In genomic region chr9:2158729-2159128, GRCh38 we compare ENCODE assay signal across 9 cellular contexts.
DNase-seq lines count a peak whose midpoint lies in the region; ATAC-seq, FAIRE-seq and TF ChIP-seq lines count a peak whose summit lies in the region.
"Had no signal": no experiment of that assay in that cellular context is flagged by ENCODE, and none has a peak within 500 bp of the region (broad histone marks: within the 10 kb centered on the region; RNA-seq: fewer than 3 reads in every experiment).

No MANE protein-coding gene starts in this region.

- H3K27me3 ChIP-seq in keratinocyte (ENCODE audit: control insufficient read depth, extremely low read depth, insufficient read depth, low read length) (no peaks in the 10 kb centered on the region), subcutaneous abdominal adipose tissue (ENCODE audit: control insufficient read depth in 5 of 5, insufficient read depth in 4 of 5, low read length in 5 of 5) (no peaks in the 10 kb centered on the region)

- no peak for ATAC-seq in activated naive CD4-positive, alpha-beta T cell treated with anti-CD3 and anti-CD28 coated beads, Interleukin-2, amount 50 U/mL, for 72 hours

- H3K36me3 ChIP-seq in keratinocyte (ENCODE audit: control insufficient read depth in 2 of 2, extremely low read depth in 1 of 2, insufficient read depth in 2 of 2, low read length in 2 of 2), result peaks cover 0 to 1% of the 10 kb centered on the region in 2 experiments
- H3K36me3 ChIP-seq in subcutaneous abdominal adipose tissue (ENCODE audit: control insufficient read depth in 5 of 5, insufficient read depth in 5 of 5, low read length in 5 of 5), result peaks cover 3 to 17% (median 6%) of the 10 kb centered on the region in 5 donors

- H3K9me1 ChIP-seq in keratinocyte (ENCODE audit: control insufficient read depth, extremely low read depth, insufficient read depth, low read length), result no peaks in the 10 kb centered on the region

- H3K9ac ChIP-seq in keratinocyte (ENCODE audit: control insufficient read depth, extremely low read depth, insufficient read depth, low read length), result peak overlapping the region; percentile 82
- H3K9ac ChIP-seq in subcutaneous abdominal adipose tissue (ENCODE audit: low read length in 5 of 5), result peak overlapping the region; percentile 62 to 76 (median 74)

- peak; percentile 34 for FAIRE-seq in keratinocyte (lab: Jason Lieb, UNC)

- peaks cover 22% of the 10 kb centered on the region for H3K79me2 ChIP-seq in keratinocyte (ENCODE audit: control insufficient read depth, insufficient read depth, low read length)

- H3K4me1 ChIP-seq in keratinocyte (ENCODE audit: control insufficient read depth, extremely low read depth, insufficient read depth, low read length), result peaks cover 32% of the 10 kb centered on the region
- peaks cover 0 to 42% (median 34%) of the 10 kb centered on the region in 5 donors for H3K4me1 ChIP-seq in subcutaneous abdominal adipose tissue (ENCODE audit: control insufficient read depth in 5 of 5, insufficient read depth in 5 of 5, low read length in 5 of 5)

- DNase-seq in DMS53 (lab: John Stamatoyannopoulos, UW) (peak; percentile 0), DMS53 treated with DMSO at 0.1 percent for 48 hours (lab: John Stamatoyannopoulos, UW; ENCODE audit: unreplicated experiment) (no peak), keratinocyte (ENCODE audit: low read depth, low spot score) (no peak), NCI-H524 (lab: John Stamatoyannopoulos, UW) (no peak), OCI-M2 (lab: John Stamatoyannopoulos, UW; ENCODE audit: unreplicated experiment) (no peak), NCI-H82 treated with DMSO at 0.1 percent for 48 hours (lab: John Stamatoyannopoulos, UW; ENCODE audit: unreplicated experiment) (no peak)
- DNase-seq in activated naive CD4-positive, alpha-beta T cell treated with anti-CD3 and anti-CD28 coated beads, Interleukin-2, amount 50 U/mL, for 72 hours (ENCODE audit: low spot score in 2 of 2), result no peak

- H3K9me3 Mint-ChIP-seq in activated naive CD4-positive, alpha-beta T cell treated with anti-CD3 and anti-CD28 coated beads, Interleukin-2, amount 50 U/mL, for 72 hours, result no peaks in the 10 kb centered on the region

- no peaks in the 10 kb centered on the region for H4K20me1 ChIP-seq in keratinocyte (ENCODE audit: control insufficient read depth, extremely low read depth, insufficient read depth, low read length)

- no peaks in the 10 kb centered on the region for H3K9me3 ChIP-seq in keratinocyte (ENCODE audit: control insufficient read depth, low read depth, low read length)
- H3K9me3 ChIP-seq in subcutaneous abdominal adipose tissue (ENCODE audit: control insufficient read depth in 5 of 5, low read length in 5 of 5), result no peaks in the 10 kb centered on the region

- H3K4me3 ChIP-seq in keratinocyte (ENCODE audit: control insufficient read depth in 2 of 3, extremely low read depth in 1 of 3, insufficient read depth in 2 of 3, low read depth in 1 of 3, low read length in 3 of 3), result peak overlapping the region; percentile 32 to 86 (median 82)
- peak overlapping the region; percentile 58 to 88 (median 72) for H3K4me3 ChIP-seq in subcutaneous abdominal adipose tissue (ENCODE audit: low read depth in 1 of 5, low read length in 5 of 5)

- H3K27ac ChIP-seq in keratinocyte (ENCODE audit: control insufficient read depth, insufficient read depth, low read length), result peak overlapping the region; percentile 81
- H3K27ac ChIP-seq in subcutaneous abdominal adipose tissue (ENCODE audit: low read depth, low read length), result peak overlapping the region; percentile 83
- H3K27ac ChIP-seq: 22Rv1 had no signal

- peak overlapping the region; percentile 88 to 98 for H3K27ac Mint-ChIP-seq in activated naive CD4-positive, alpha-beta T cell treated with anti-CD3 and anti-CD28 coated beads, Interleukin-2, amount 50 U/mL, for 72 hours

- H3K4me2 ChIP-seq in keratinocyte (ENCODE audit: control insufficient read depth, extremely low read depth, insufficient read depth, low read depth, low read length), result peak overlapping the region; percentile 99

- TF ChIP-seq CTCF in keratinocyte (optimal IDR thresholded peaks at IDR 0.05 in 1 of 3, IDR thresholded peaks at IDR 0.05 in 1 of 3, conservative IDR thresholded peaks at IDR 0.05 in 1 of 3; ENCODE audit: extremely low read depth in 1 of 3, insufficient read depth in 2 of 3, low read length in 3 of 3), result no peak

- peaks cover 7 to 9% of the 10 kb centered on the region in 2 donors for H3K36me3 Mint-ChIP-seq in activated naive CD4-positive, alpha-beta T cell treated with anti-CD3 and anti-CD28 coated beads, Interleukin-2, amount 50 U/mL, for 72 hours

- peak overlapping the region; percentile 31 for H2AFZ ChIP-seq in keratinocyte (ENCODE audit: control insufficient read depth, low read length)

- dilution Hi-C loops in keratinocyte (cut with MboI; ENCODE audit: extremely low pct_ligation_motif_present, low sequenced_read_pairs), result no loop called here
